8 cellular contexts compared by ENCODE assay signal in the genomic region with DNA sequence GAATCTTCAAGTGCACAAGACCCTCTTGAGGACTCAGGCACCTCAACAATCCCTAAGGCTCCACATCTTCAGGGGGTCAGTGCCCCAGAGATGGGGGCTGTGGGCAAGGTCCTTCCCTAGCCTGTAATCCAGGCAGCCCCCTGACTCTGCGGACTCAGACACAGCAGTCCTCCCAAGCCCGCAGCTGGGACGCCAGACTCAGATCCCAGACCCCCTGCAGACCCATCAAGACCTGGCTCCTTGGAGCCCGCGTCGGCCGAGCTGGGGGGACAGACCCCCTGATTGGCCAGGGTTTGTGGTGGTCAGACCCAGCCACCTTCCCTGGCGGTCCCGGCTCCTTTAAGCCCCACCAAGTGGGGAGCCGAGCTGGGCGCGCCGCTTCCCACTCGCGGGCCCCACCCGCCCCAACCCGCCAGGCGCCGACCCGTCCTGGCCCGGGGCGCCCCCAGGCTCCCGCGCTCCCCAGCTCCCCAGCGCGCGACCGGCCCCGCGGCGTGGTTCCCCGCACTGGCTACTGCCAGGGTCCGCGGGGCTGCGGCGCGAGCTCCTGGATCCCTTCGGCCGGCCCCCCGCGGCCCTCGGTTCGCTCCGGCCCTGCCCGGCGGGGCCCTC. TPM values are rescaled to one million over a fixed set of nuclear protein-coding genes. Genes with fewer than 3 reads are reported as not detected.
A peak's percentile ranks its signal among the peaks of the same experiment; 100 is the strongest.
DNase-seq lines count a peak whose midpoint lies in the region; ATAC-seq and TF ChIP-seq lines count a peak whose summit lies in the region.

No MANE protein-coding gene starts in this region.

- H3K9me3 ChIP-seq in ES-I3 (ENCODE audit: control insufficient read depth, insufficient read depth, low read length) (no peaks in the 10 kb centered on the region), heart right ventricle (no peaks in the 10 kb centered on the region)

- peaks cover 30% of the 10 kb centered on the region; the same call in 1 of the 2 replicates for H3K4me1 ChIP-seq in ES-I3 (ENCODE audit: insufficient read depth, low read length)
- peaks cover 20 to 70% (median 60%) of the 10 kb centered on the region in 9 donors for H3K4me1 ChIP-seq in heart right ventricle
- peaks cover 26% of the 10 kb centered on the region for H3K4me1 ChIP-seq in rectal smooth muscle tissue (ENCODE audit: control insufficient read depth, insufficient read depth, low read length)

- H3K4me1 Mint-ChIP-seq in activated CD8-positive, alpha-beta T cell treated with anti-CD3 and anti-CD28 coated beads, Interleukin-2, amount 10 ng/mL, durations not matched to agents 7 days and 5 days (ENCODE audit: low read depth): peaks cover 18% of the 10 kb centered on the region

- ATAC-seq in activated CD8-positive, alpha-beta T cell treated with anti-CD3 and anti-CD28 coated beads, Interleukin-2, amount 10 ng/mL, durations not matched to agents 7 days and 5 days: peak; percentile 45
- peak in 3 of 8 donors; percentile 2 to 35 (median 11) for ATAC-seq in heart right ventricle

- H3K36me3 Mint-ChIP-seq in activated CD8-positive, alpha-beta T cell treated with anti-CD3 and anti-CD28 coated beads, Interleukin-2, amount 10 ng/mL, durations not matched to agents 7 days and 5 days (ENCODE audit: low read depth): no peaks in the 10 kb centered on the region

- POLR2A ChIA-PET in activated CD8-positive, alpha-beta T cell treated with anti-CD3 and anti-CD28 coated beads, Interleukin-2, amount 10 ng/mL, durations not matched to agents 7 days and 5 days (lab: Charles Lee): no interaction called here

- H3K9ac ChIP-seq in ES-I3 (ENCODE audit: low read depth, low read length) (peak overlapping the region; percentile 76; the same call in 1 of the 2 replicates), rectal smooth muscle tissue (ENCODE audit: low read length) (peak overlapping the region; percentile 59)

- H3K36me3 ChIP-seq in ES-I3 (ENCODE audit: insufficient read depth, low read length): no peaks in the 10 kb centered on the region
- no peaks in the 10 kb centered on the region for H3K36me3 ChIP-seq in heart right ventricle
- no peaks in the 10 kb centered on the region for H3K36me3 ChIP-seq in rectal smooth muscle tissue (ENCODE audit: control insufficient read depth, insufficient read depth, low read length)

- intact Hi-C loops in heart right ventricle (cut with DNase I): loop anchor here in 5 of 10 donors (5.0 to 10.0 kb wide), 4 partner anchors 42 to 67 kb away; no protein-coding TSS in a partner anchor

- H3K9me3 Mint-ChIP-seq in activated CD8-positive, alpha-beta T cell treated with anti-CD3 and anti-CD28 coated beads, Interleukin-2, amount 10 ng/mL, durations not matched to agents 7 days and 5 days (ENCODE audit: insufficient read depth): no peaks in the 10 kb centered on the region

- CTCF ChIA-PET in activated CD8-positive, alpha-beta T cell treated with anti-CD3 and anti-CD28 coated beads, Interleukin-2, amount 10 ng/mL, durations not matched to agents 7 days and 5 days (lab: Charles Lee): no interaction called here

- H3K27ac ChIP-seq in heart right ventricle (peak overlapping the region; percentile 78 to 93 (median 84)), rectal smooth muscle tissue (ENCODE audit: low read depth, low read length) (peak overlapping the region; percentile 69)

- peaks cover 0 to 22% (median 0%) of the 10 kb centered on the region in 7 donors for H3K27me3 ChIP-seq in heart right ventricle
- H3K27me3 ChIP-seq in rectal smooth muscle tissue (ENCODE audit: control insufficient read depth, insufficient read depth, low read length): peaks cover 5% of the 10 kb centered on the region

- H3K27ac Mint-ChIP-seq in activated CD8-positive, alpha-beta T cell treated with anti-CD3 and anti-CD28 coated beads, Interleukin-2, amount 10 ng/mL, durations not matched to agents 7 days and 5 days: no peak overlapping the region

- no peak for TF ChIP-seq CTCF in heart right ventricle (IDR thresholded peaks at IDR 0.05)

- peaks cover 38% of the 10 kb centered on the region for H3K27me3 Mint-ChIP-seq in activated CD8-positive, alpha-beta T cell treated with anti-CD3 and anti-CD28 coated beads, Interleukin-2, amount 10 ng/mL, durations not matched to agents 7 days and 5 days (ENCODE audit: low read depth)

- H3K4me3 ChIP-seq in heart right ventricle (peak overlapping the region; percentile 67 to 95 (median 82)), rectal smooth muscle tissue (ENCODE audit: low read length) (peak overlapping the region; percentile 85)

- peak overlapping the region; percentile 67 for H3K4me3 Mint-ChIP-seq in activated CD8-positive, alpha-beta T cell treated with anti-CD3 and anti-CD28 coated beads, Interleukin-2, amount 10 ng/mL, durations not matched to agents 7 days and 5 days

- 0% methylated on average over 38 to 46 of the region's 46 CpGs for WGBS in heart right ventricle, 2 donors

- no peak for DNase-seq in activated CD8-positive, alpha-beta T cell treated with anti-CD3 and anti-CD28 coated beads, Interleukin-2, amount 10 ng/mL, durations not matched to agents 7 days and 5 days
- DNase-seq in heart right ventricle (peak in 1 of 2 donors; percentile 35), EL (no peak), NCI-H1048 (lab: John Stamatoyannopoulos, UW) (no peak), hippocampal formation (lab: John Stamatoyannopoulos, UW) (no peak), HUDEP-2 (lab: John Stamatoyannopoulos, UW; ENCODE audit: unreplicated experiment in 76 of 76) (no peak)

RNA-seq across cellular contexts. Expression of a gene that starts 0.5 kb away (rescaled TPM):
- total RNA-seq in activated CD8-positive, alpha-beta T cell treated with anti-CD3 and anti-CD28 coated beads, Interleukin-2, amount 10 ng/mL, durations not matched to agents 7 days and 5 days: 10 to 100 TPM; 10.1 to 11.0 TPM
- total RNA-seq in heart right ventricle: 10 to 100 TPM; 12.7 to 18.2 (median 15.5) TPM
- 10 to 100 TPM; 10.4 to 18.7 TPM for polyA plus RNA-seq in heart right ventricle

RNA-seq across cellular contexts. Expression of a gene that starts 54.0 kb away (rescaled TPM):
- total RNA-seq in activated CD8-positive, alpha-beta T cell treated with anti-CD3 and anti-CD28 coated beads, Interleukin-2, amount 10 ng/mL, durations not matched to agents 7 days and 5 days: not detected
- not detected for total RNA-seq in heart right ventricle
- not detected for polyA plus RNA-seq in heart right ventricle
